In the genomic region with DNA sequence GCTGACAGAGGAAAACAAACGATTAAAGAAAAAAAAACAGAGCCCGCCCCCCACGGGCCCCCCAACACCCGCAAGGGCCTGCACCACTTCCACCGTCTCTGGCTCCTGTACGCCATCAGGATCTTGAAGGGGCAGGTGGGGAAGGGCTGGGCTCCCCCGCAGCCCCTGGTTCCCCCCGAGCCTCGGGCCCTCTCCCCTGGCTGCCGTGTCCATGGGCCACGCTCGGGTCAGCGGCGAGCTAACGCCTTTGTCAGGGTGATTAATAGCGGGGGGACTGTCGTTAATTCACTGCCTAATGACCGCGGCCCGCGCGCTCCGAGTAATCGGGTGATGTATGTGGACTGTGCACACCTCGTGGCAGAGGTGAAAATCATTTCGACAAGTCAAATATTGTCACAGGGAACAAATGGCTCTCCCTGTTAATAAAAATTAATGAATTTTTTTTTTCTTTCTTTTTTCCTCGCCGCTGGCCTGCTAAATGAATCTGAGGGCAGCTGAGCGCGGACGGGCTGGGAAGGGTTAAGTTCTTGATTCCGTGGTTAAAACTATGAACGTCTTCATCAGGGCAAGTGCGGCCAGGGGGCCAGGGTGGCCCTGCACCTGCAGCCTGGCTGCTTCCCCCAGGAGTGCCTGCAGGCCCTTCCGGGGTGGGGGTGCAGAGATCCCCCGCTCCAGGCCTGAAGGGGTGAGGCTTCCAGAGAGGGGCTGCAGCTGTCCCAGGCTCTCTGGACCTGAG, we compare ENCODE assay signal across 21 cellular contexts.
DNase-seq lines count a peak whose midpoint lies in the region; ATAC-seq, FAIRE-seq and TF ChIP-seq lines count a peak whose summit lies in the region.
"Had no signal": no experiment of that assay in that cellular context is flagged by ENCODE, and none has a peak within 500 bp of the region (broad histone marks: within the 10 kb centered on the region; RNA-seq: fewer than 3 reads in every experiment).

No MANE protein-coding gene starts in this region.

- H3K36me3 Mint-ChIP-seq in neural progenitor cell = peaks cover 2% of the 10 kb centered on the region
- H3K36me3 Mint-ChIP-seq: activated naive CD8-positive, alpha-beta T cell treated with anti-CD3 and anti-CD28 coated beads, Interleukin-2, amount 10 ng/mL, durations not matched to agents 7 days and 5 days had no signal

- H3K9me3 Mint-ChIP-seq in neural progenitor cell = no peaks in the 10 kb centered on the region
- H3K9me3 Mint-ChIP-seq: activated B cell treated with CpG ODN at 0.5 μM for 24 hours; activated naive CD8-positive, alpha-beta T cell treated with anti-CD3 and anti-CD28 coated beads, Interleukin-2, amount 10 ng/mL, durations not matched to agents 7 days and 5 days; activated T-cell treated with anti-CD3 and anti-CD28 coated beads, Interleukin-2, amount 50 U/mL, for 72 hours; GM23338; T-helper 1 cell treated with Interleukin-12 subunit alpha and Interleukin-12 subunit beta and Interleukin-4 antibody, amounts not matched to agents 30 μg/mL and 1 μg/mL, for 36 hours had no signal

- H3K36me3 ChIP-seq in neural progenitor cell (no peaks in the 10 kb centered on the region), stomach smooth muscle (ENCODE audit: control insufficient read depth in 2 of 2, insufficient read depth in 2 of 2, low read length in 2 of 2) (no peaks in the 10 kb centered on the region)

- TF ChIP-seq POLR2A in lower leg skin (IDR thresholded peaks at IDR 0.05) = no peak

- H3K27ac ChIP-seq in cingulate gyrus (ENCODE audit: low read depth, low read length) (peak overlapping the region; percentile 96), neural progenitor cell (no peak overlapping the region), stomach smooth muscle (ENCODE audit: low read length) (peak overlapping the region; percentile 76)
- H3K27ac ChIP-seq: HL-60 had no signal

- peak overlapping the region; percentile 41 for H3K4me3 Mint-ChIP-seq in neural progenitor cell
- H3K4me3 Mint-ChIP-seq: activated B cell treated with CpG ODN at 0.5 μM for 24 hours; activated CD8-positive, alpha-beta T cell treated with anti-CD3 and anti-CD28 coated beads, Interleukin-2, amount 10 ng/mL, durations not matched to agents 7 days and 5 days; activated naive CD8-positive, alpha-beta T cell treated with anti-CD3 and anti-CD28 coated beads, Interleukin-2, amount 10 ng/mL, durations not matched to agents 7 days and 5 days; activated T-cell treated with anti-CD3 and anti-CD28 coated beads, Interleukin-2, amount 50 U/mL, for 72 hours; GM23338; T-helper 1 cell treated with Interleukin-12 subunit alpha and Interleukin-12 subunit beta and Interleukin-4 antibody, amounts not matched to agents 30 μg/mL and 1 μg/mL, for 36 hours had no signal

- 72 to 75% methylated on average over 36 of the region's 36 CpGs for WGBS in lower leg skin, 2 donors

- no peaks in the 10 kb centered on the region for H3K27me3 ChIP-seq in neural progenitor cell
- no peaks in the 10 kb centered on the region for H3K27me3 ChIP-seq in stomach smooth muscle (ENCODE audit: control insufficient read depth in 1 of 2, insufficient read depth in 2 of 2, low read length in 2 of 2)

- H3F3A ChIP-seq in neural progenitor cell (ENCODE audit: low read depth) = no peaks in the 10 kb centered on the region

- peak overlapping the region; percentile 45 for H3K4me2 ChIP-seq in neural progenitor cell
- H3K4me2 ChIP-seq: GM23338 had no signal

- H3K27me3 Mint-ChIP-seq in neural progenitor cell (ENCODE audit: insufficient read depth, low read depth) = peaks cover 4% of the 10 kb centered on the region

- H3K9ac ChIP-seq in neural progenitor cell (no peak overlapping the region), stomach smooth muscle (ENCODE audit: low read length in 2 of 2) (peak overlapping the region; percentile 48 to 58)

- H4K20me1 ChIP-seq in neural progenitor cell (ENCODE audit: low read depth) = no peaks in the 10 kb centered on the region

- peak overlapping the region; percentile 72 for H3K27ac Mint-ChIP-seq in neural progenitor cell
- H3K27ac Mint-ChIP-seq: activated B cell treated with CpG ODN at 0.5 μM for 24 hours; activated CD8-positive, alpha-beta T cell treated with anti-CD3 and anti-CD28 coated beads, Interleukin-2, amount 10 ng/mL, durations not matched to agents 7 days and 5 days; activated naive CD8-positive, alpha-beta T cell treated with anti-CD3 and anti-CD28 coated beads, Interleukin-2, amount 10 ng/mL, durations not matched to agents 7 days and 5 days; activated T-cell treated with anti-CD3 and anti-CD28 coated beads, Interleukin-2, amount 50 U/mL, for 72 hours; GM23338; T-helper 1 cell treated with Interleukin-12 subunit alpha and Interleukin-12 subunit beta and Interleukin-4 antibody, amounts not matched to agents 30 μg/mL and 1 μg/mL, for 36 hours had no signal

- no peak overlapping the region for H2AFZ ChIP-seq in neural progenitor cell (replicated peaks)
- H2AFZ ChIP-seq: GM23338 had no signal

- no peaks in the 10 kb centered on the region for H3K79me2 ChIP-seq in neural progenitor cell (ENCODE audit: low read depth)

- peaks cover 56% of the 10 kb centered on the region for H3K4me1 Mint-ChIP-seq in neural progenitor cell
- H3K4me1 Mint-ChIP-seq: activated naive CD8-positive, alpha-beta T cell treated with anti-CD3 and anti-CD28 coated beads, Interleukin-2, amount 10 ng/mL, durations not matched to agents 7 days and 5 days had no signal

- H3K9me3 ChIP-seq in neural progenitor cell (ENCODE audit: low read depth) (no peaks in the 10 kb centered on the region), stomach smooth muscle (ENCODE audit: control insufficient read depth in 2 of 2, low read length in 2 of 2) (no peaks in the 10 kb centered on the region)
- H3K9me3 ChIP-seq: Caco-2 had no signal

- no peak for TF ChIP-seq CTCF in neural progenitor cell (IDR thresholded peaks at IDR 0.05)
- TF ChIP-seq CTCF in D721Med (IDR thresholded peaks at IDR 0.05; ENCODE audit: insufficient read depth, missing control alignments) = no peak
- TF ChIP-seq CTCF in lower leg skin (IDR thresholded peaks at IDR 0.05) = no peak

- peaks cover 38% of the 10 kb centered on the region for H3K4me1 ChIP-seq in neural progenitor cell
- peaks cover 41% of the 10 kb centered on the region for H3K4me1 ChIP-seq in stomach smooth muscle (ENCODE audit: control insufficient read depth, insufficient read depth, low read length)

- no peak for FAIRE-seq in D721Med (lab: Jason Lieb, UNC)
- FAIRE-seq: G401.6, GM12891 had no signal

- H3K4me3 ChIP-seq in neural progenitor cell (no peak overlapping the region), stomach smooth muscle (ENCODE audit: low read length in 2 of 2) (peak overlapping the region in 1 of 2 donors; percentile 76), lower leg skin (ENCODE audit: low read depth, poor library complexity, severe bottlenecking) (no peak overlapping the region)
- H3K4me3 ChIP-seq: GM23338 had no signal

- intact Hi-C loops in lower leg skin (cut with DNase I; ENCODE audit: low total_unique reads) = no loop called here

- DNase-seq in RPMI8226 (peak; percentile 51), neural progenitor cell (ENCODE audit: low spot score) (peak; percentile 55), D721Med (ENCODE audit: insufficient read length, low spot score) (no peak), lower leg skin (ENCODE audit: low spot score in 2 of 2) (no peak), GM19240 (ENCODE audit: insufficient read length, low spot score) (no peak)
- DNase-seq: activated B cell treated with CpG ODN at 0.5 μM for 24 hours; activated CD8-positive, alpha-beta T cell treated with anti-CD3 and anti-CD28 coated beads, Interleukin-2, amount 10 ng/mL, durations not matched to agents 7 days and 5 days; activated naive CD8-positive, alpha-beta T cell treated with anti-CD3 and anti-CD28 coated beads, Interleukin-2, amount 10 ng/mL, durations not matched to agents 7 days and 5 days; activated T-cell treated with anti-CD3 and anti-CD28 coated beads, Interleukin-2, amount 50 U/mL, for 72 hours; Caco-2; central memory CD4-positive, alpha-beta T cell; NCI-H524 treated with DMSO at 0.1 percent for 48 hours; stimulated activated CD4-positive, alpha-beta T cell treated with anti-CD3 and anti-CD28 coated beads, Interleukin-2, amount 100 ng/mL, for 24 hours had no signal

- ATAC-seq in GM18520 (IDR thresholded peaks at IDR 0.05; ENCODE audit: unreplicated experiment) = no peak
- ATAC-seq: activated CD8-positive, alpha-beta T cell treated with anti-CD3 and anti-CD28 coated beads, Interleukin-2, amount 10 ng/mL, durations not matched to agents 7 days and 5 days; activated T-cell treated with anti-CD3 and anti-CD28 coated beads, Interleukin-2, amount 50 U/mL, for 72 hours had no signal

Comparison
In these comparisons a context has a peak if more than half of its experiments do, and no peak if none do; other contexts are left out.
1. DNase-seq: peak in RPMI8226 (single experiment) and neural progenitor cell (single experiment); none in D721Med (single experiment), lower leg skin (0 of 2) and GM19240 (single experiment).